ENCODE assay signal across 8 cellular contexts in the genomic region with DNA sequence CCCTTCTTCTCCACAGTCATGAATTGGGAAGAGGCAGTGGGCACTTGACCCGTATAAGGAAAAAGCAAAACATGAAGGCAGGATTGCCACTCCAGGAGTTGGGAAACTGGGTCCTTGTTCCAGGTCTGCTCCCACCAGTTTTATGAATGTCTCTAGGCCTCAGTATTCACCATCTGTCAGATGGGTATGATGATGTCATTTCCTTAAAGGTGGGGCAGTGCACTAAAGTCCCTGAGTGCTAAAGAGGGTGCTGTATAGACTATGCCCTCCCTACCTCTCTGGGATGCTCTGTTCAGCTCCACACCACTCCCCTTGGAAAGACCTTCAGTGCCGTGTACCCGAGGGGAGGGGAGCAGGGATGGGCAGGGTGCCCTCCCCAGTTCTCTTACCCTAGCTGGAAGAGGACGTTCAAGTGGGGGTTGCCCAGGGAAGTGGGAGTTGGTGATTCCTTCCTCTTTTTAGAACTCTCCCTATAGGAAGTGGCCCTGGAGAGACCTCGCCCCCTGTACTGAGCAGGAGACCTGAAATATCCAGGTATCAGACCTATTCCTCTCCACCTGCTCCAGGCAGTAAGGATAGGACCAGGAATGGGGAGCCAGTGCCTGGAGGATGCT. TPM values are rescaled to one million over a fixed set of nuclear protein-coding genes. Genes with fewer than 3 reads are reported as not detected.
A peak's percentile ranks its signal among the peaks of the same experiment; 100 is the strongest.
DNase-seq lines count a peak whose midpoint lies in the region; FAIRE-seq and TF ChIP-seq lines count a peak whose summit lies in the region.

No MANE protein-coding gene starts in this region.

- DNase-seq in H7 = no peak
- no peak for DNase-seq in T-helper 2 cell treated with Interferon-gamma antibody and Interleukin-4, amounts not matched to agents 5 μg/mL and 100 μg/mL, for 36 hours (ENCODE audit: low spot score)
- DNase-seq in foreskin fibroblast = no peak
- DNase-seq in small intestine = peak; percentile 70
- DNase-seq in 8988T = no peak
- DNase-seq in superior temporal gyrus (ENCODE audit: extremely low spot score) = no peak
- DNase-seq in stimulated activated CD4-positive, alpha-beta T cell treated with anti-CD3 and anti-CD28 coated beads, Interleukin-12 subunit alpha, Interleukin-12 subunit beta, amount 100 ng/mL, for 4 hours = no peak
- DNase-seq in islet precursor cell = no peak

- H3K4me1 ChIP-seq in small intestine (ENCODE audit: control insufficient read depth in 2 of 2, insufficient read depth in 1 of 2, low read depth in 1 of 2, low read length in 1 of 2) = peaks cover 12 to 16% of the 10 kb centered on the region in 2 donors

- H3K4me3 Mint-ChIP-seq in T-helper 2 cell treated with Interferon-gamma antibody and Interleukin-4, amounts not matched to agents 5 μg/mL and 100 μg/mL, for 36 hours = peak overlapping the region; percentile 88

- FAIRE-seq in small intestine (lab: Jason Lieb, UNC) = no peak

- no peaks in the 10 kb centered on the region for H3K9me3 ChIP-seq in small intestine (ENCODE audit: control insufficient read depth, low read depth)

- H3K9me3 Mint-ChIP-seq in T-helper 2 cell treated with Interferon-gamma antibody and Interleukin-4, amounts not matched to agents 5 μg/mL and 100 μg/mL, for 36 hours = no peaks in the 10 kb centered on the region

- H3K4me1 Mint-ChIP-seq in T-helper 2 cell treated with Interferon-gamma antibody and Interleukin-4, amounts not matched to agents 5 μg/mL and 100 μg/mL, for 36 hours (ENCODE audit: low read depth) = peaks cover 55% of the 10 kb centered on the region

- H3K27ac ChIP-seq in small intestine (ENCODE audit: low read depth in 1 of 2, low read length in 1 of 2) = peak overlapping the region; percentile 86 to 98

- peaks cover 2% of the 10 kb centered on the region for H3K27me3 Mint-ChIP-seq in T-helper 2 cell treated with Interferon-gamma antibody and Interleukin-4, amounts not matched to agents 5 μg/mL and 100 μg/mL, for 36 hours (ENCODE audit: low read depth)

- TF ChIP-seq CTCF in foreskin fibroblast (IDR thresholded peaks at IDR 0.05; ENCODE audit: low read depth, low read length) = no peak

- 0 out of 2 replicates have a peak, but pooled peaks cover 2% of the 10 kb centered on the region for H3K36me3 ChIP-seq in H7 (replicated peaks; ENCODE audit: control insufficient read depth, insufficient read depth, low read length)
- no peaks in the 10 kb centered on the region for H3K36me3 ChIP-seq in small intestine (ENCODE audit: control insufficient read depth in 2 of 2, insufficient read depth in 2 of 2, low read length in 2 of 2)

- H3K36me3 Mint-ChIP-seq in T-helper 2 cell treated with Interferon-gamma antibody and Interleukin-4, amounts not matched to agents 5 μg/mL and 100 μg/mL, for 36 hours (ENCODE audit: low read depth) = peaks cover 16% of the 10 kb centered on the region

- WGBS in small intestine, 3 donors = 16 to 23% (median 18%) methylated on average over 5 of the region's 5 CpGs

- H3K27ac Mint-ChIP-seq in T-helper 2 cell treated with Interferon-gamma antibody and Interleukin-4, amounts not matched to agents 5 μg/mL and 100 μg/mL, for 36 hours = peak overlapping the region; percentile 87

- H3K27me3 ChIP-seq in H7 (ENCODE audit: control insufficient read depth, insufficient read depth, low read length) = no peaks in the 10 kb centered on the region
- no peaks in the 10 kb centered on the region for H3K27me3 ChIP-seq in small intestine (ENCODE audit: control insufficient read depth in 2 of 2, insufficient read depth in 2 of 2, low read length in 2 of 2)

- H3K4me3 ChIP-seq in H7 (ENCODE audit: insufficient read depth, low read depth, low read length) (peak overlapping the region; percentile 99), foreskin fibroblast (ENCODE audit: low read depth in 1 of 2, low read length in 2 of 2) (peak overlapping the region; percentile 99), small intestine (ENCODE audit: low read depth in 1 of 2, low read length in 2 of 2) (peak overlapping the region in 1 of 2 donors; percentile 92)

RNA-seq across cellular contexts. Expression of gene LASP1, which starts 2.2 kb away (rescaled TPM):
- total RNA-seq in H7 (2014; rRNA removed; shearing (Covaris generic)) = 122 and 149 TPM in 2 replicates
- polyA plus RNA-seq in small intestine = 100 to 1,000 TPM; 152 to 257 (median 213) TPM

RNA-seq across cellular contexts. Expression of gene RPL23, which starts 18.6 kb away (rescaled TPM):
- total RNA-seq in H7 (2014; rRNA removed; shearing (Covaris generic)) = 1,201 and 1,441 TPM in 2 replicates
- polyA plus RNA-seq in small intestine = 1,000 to 10,000 TPM; 1,251 to 3,207 (median 2,524) TPM

RNA-seq across cellular contexts. Expression of gene CWC25, which starts 47.0 kb away (rescaled TPM):
- 8.2 and 9.6 TPM in 2 replicates for total RNA-seq in H7 (2014; rRNA removed; shearing (Covaris generic))
- polyA plus RNA-seq in small intestine = 10 to 100 TPM; 12.6 to 61.1 (median 45.7) TPM
